ENCODE assay signal across 8 cellular contexts in genomic region chr18:23487738-23488625, GRCh38. TPM values are rescaled to one million over a fixed set of nuclear protein-coding genes. Genes with fewer than 3 reads are reported as not detected.
DNase-seq lines count a peak whose midpoint lies in the region; ATAC-seq and TF ChIP-seq lines count a peak whose summit lies in the region.

No MANE protein-coding gene starts in this region.

- TF ChIP-seq CTCF in Loucy (conservative IDR thresholded peaks at IDR 0.05; ENCODE audit: low read length) = no peak
- no peak for TF ChIP-seq CTCF in lower lobe of right lung (IDR thresholded peaks at IDR 0.05)

- H3K9ac ChIP-seq in Loucy (ENCODE audit: low read depth, low read length, poor library complexity, severe bottlenecking) = peak overlapping the region; percentile 15

- intact Hi-C loops in lower lobe of right lung (cut with DNase I) = no loop called here

- H3K27me3 ChIP-seq in Loucy (ENCODE audit: insufficient read depth, low read length, poor library complexity, severe bottlenecking) (no peaks in the 10 kb centered on the region), lower lobe of right lung (ENCODE audit: low read depth) (no peaks in the 10 kb centered on the region)

- H4K20me1 ChIP-seq in Loucy (ENCODE audit: insufficient read depth, low read length, poor library complexity, severe bottlenecking) = no peaks in the 10 kb centered on the region

- H3K4me1 Mint-ChIP-seq in activated T-helper 17 cell treated with anti-CD3 and anti-CD28 coated beads, Interleukin-2, amount 50 U/mL, for 72 hours = peaks cover 5% of the 10 kb centered on the region

- peak overlapping the region; percentile 78 for H3K27ac Mint-ChIP-seq in activated T-helper 17 cell treated with anti-CD3 and anti-CD28 coated beads, Interleukin-2, amount 50 U/mL, for 72 hours

- 37% methylated on average over 15 of the region's 15 CpGs for WGBS in urinary bladder

- ATAC-seq in GM21526 (IDR thresholded peaks at IDR 0.05; ENCODE audit: low FRiP score, unreplicated experiment) (peak; percentile 62), lower lobe of right lung (peak; percentile 74 to 83)
- peak; percentile 88 for ATAC-seq in activated T-helper 17 cell treated with anti-CD3 and anti-CD28 coated beads, Interleukin-2, amount 50 U/mL, for 72 hours (replicated peaks)

- peak overlapping the region; percentile 50 for H2AFZ ChIP-seq in Loucy (ENCODE audit: low read length)

- H3K4me1 ChIP-seq in Loucy (ENCODE audit: insufficient read depth, low read length, poor library complexity, severe bottlenecking) = no peaks in the 10 kb centered on the region
- H3K4me1 ChIP-seq in lower lobe of right lung = peaks cover 13% of the 10 kb centered on the region
- no peaks in the 10 kb centered on the region for H3K4me1 ChIP-seq in urinary bladder (ENCODE audit: insufficient read depth)

- H3K4me3 ChIP-seq in Loucy (ENCODE audit: low read length, poor library complexity, severe bottlenecking) (peak overlapping the region; percentile 35), lower lobe of right lung (peak overlapping the region; percentile 31), urinary bladder (ENCODE audit: low read depth, low read length) (no peak overlapping the region)

- H3K9me3 ChIP-seq in Loucy (ENCODE audit: insufficient read depth, low read depth, low read length) (no peaks in the 10 kb centered on the region), lower lobe of right lung (no peaks in the 10 kb centered on the region)

- H3K4me3 Mint-ChIP-seq in activated T-helper 17 cell treated with anti-CD3 and anti-CD28 coated beads, Interleukin-2, amount 50 U/mL, for 72 hours = peak overlapping the region; percentile 49

- H3K9me3 Mint-ChIP-seq in activated T-helper 17 cell treated with anti-CD3 and anti-CD28 coated beads, Interleukin-2, amount 50 U/mL, for 72 hours = no peaks in the 10 kb centered on the region

- DNase-seq in ELR (ENCODE audit: low read depth) (peak; percentile 21), lower lobe of right lung (peak; percentile 70), NCI-H2196 (lab: John Stamatoyannopoulos, UW; ENCODE audit: unreplicated experiment) (no peak), NCI-H1417 (lab: John Stamatoyannopoulos, UW) (no peak)

- H3K4me2 ChIP-seq in Loucy (ENCODE audit: low read depth, low read length, poor library complexity, severe bottlenecking) = peak overlapping the region; percentile 43

- H3K36me3 ChIP-seq in Loucy (ENCODE audit: insufficient read depth, low read length) = 0 out of 2 replicates have a peak, but pooled peaks cover 4% of the 10 kb centered on the region
- peaks cover 5% of the 10 kb centered on the region for H3K36me3 ChIP-seq in lower lobe of right lung
- no peaks in the 10 kb centered on the region for H3K36me3 ChIP-seq in urinary bladder (ENCODE audit: insufficient read depth)

- H3F3A ChIP-seq in Loucy (ENCODE audit: low read depth) = no peaks in the 10 kb centered on the region

- no peaks in the 10 kb centered on the region for H3K9me2 ChIP-seq in Loucy (replicated peaks; ENCODE audit: low read depth, low read length)

- no peaks in the 10 kb centered on the region for H3K27me3 Mint-ChIP-seq in activated T-helper 17 cell treated with anti-CD3 and anti-CD28 coated beads, Interleukin-2, amount 50 U/mL, for 72 hours

- H3K36me3 Mint-ChIP-seq in activated T-helper 17 cell treated with anti-CD3 and anti-CD28 coated beads, Interleukin-2, amount 50 U/mL, for 72 hours (ENCODE audit: low read depth) = peaks cover 5% of the 10 kb centered on the region

- no peaks in the 10 kb centered on the region for H3K79me2 ChIP-seq in Loucy (ENCODE audit: insufficient read depth, low read length)

- H3K27ac ChIP-seq in lower lobe of right lung = peak overlapping the region; percentile 72
- H3K27ac ChIP-seq in urinary bladder (ENCODE audit: low read depth) = peak overlapping the region; percentile 79

RNA-seq across cellular contexts. Expression of gene RMC1, which starts 15.3 kb away (rescaled TPM):
- total RNA-seq in activated T-helper 17 cell treated with anti-CD3 and anti-CD28 coated beads, Interleukin-2, amount 50 U/mL, for 72 hours = 10 to 100 TPM; 24.6 to 55.0 TPM
- total RNA-seq in lower lobe of right lung = 34.2 TPM
- total RNA-seq in urinary bladder = 16.8 TPM
- 24.4 TPM for polyA plus RNA-seq in urinary bladder

RNA-seq across cellular contexts. Expression of gene RIOK3, which starts 34.9 kb away (rescaled TPM):
- 100 to 1,000 TPM in 1 of 2 donors, 10 to 100 TPM in 1; 56.8 to 101 TPM for total RNA-seq in activated T-helper 17 cell treated with anti-CD3 and anti-CD28 coated beads, Interleukin-2, amount 50 U/mL, for 72 hours
- total RNA-seq in lower lobe of right lung = 64.1 TPM
- total RNA-seq in urinary bladder = 74.9 TPM
- 43.4 TPM for polyA plus RNA-seq in urinary bladder

Comparison
In these comparisons a context has a peak if more than half of its experiments do, and no peak if none do; other contexts are left out.
1. DNase-seq: peak in ELR (single experiment) and lower lobe of right lung (single experiment); none in NCI-H2196 (single experiment) and NCI-H1417 (0 of 3).
2. Peak in every context shown above with its lines, with median percentiles within 50 percentile points of each other: ATAC-seq.